In the genomic region with DNA sequence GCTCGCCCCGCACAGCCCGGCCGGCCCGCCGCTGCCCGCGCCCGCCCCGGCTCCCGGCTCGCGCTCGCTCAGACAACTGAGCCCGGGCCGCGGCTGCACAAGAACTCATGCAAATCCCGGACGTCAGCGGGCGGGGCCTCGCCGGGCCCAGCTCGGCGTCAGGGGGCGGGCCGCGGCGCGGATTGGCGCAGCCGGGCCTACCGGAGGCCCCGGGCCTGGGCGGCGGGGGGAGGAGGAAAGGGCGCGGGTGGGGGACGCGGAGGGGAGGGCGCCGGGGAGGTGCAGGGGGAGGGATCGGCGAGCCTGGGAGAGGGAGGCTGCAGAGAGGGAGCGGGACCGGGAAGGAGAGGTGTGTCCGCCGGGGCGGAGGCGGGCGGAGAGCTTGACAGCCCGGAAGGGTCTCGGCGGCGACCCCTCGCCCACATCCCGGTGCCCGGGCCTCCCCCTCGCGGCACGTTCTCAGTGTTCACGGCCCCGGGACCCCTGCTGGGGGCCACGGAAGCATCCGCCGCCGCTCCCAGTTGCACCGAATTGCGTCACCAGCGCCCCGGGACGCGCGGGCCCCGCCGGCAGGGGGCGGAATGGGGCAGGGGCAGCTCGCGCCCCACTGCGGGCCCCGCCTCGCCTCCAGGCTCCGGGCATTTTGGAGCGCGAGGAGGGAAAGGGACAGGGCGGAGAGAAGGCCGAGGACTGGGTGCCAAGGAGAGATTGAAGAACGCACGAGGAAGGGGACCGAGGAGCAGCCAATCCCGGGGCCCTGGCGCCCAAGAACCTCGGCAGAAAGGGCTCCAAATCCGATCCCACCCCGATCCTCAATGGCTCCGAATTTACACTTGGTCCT, we compare ENCODE assay signal across 8 cellular contexts. TPM values are rescaled to one million over a fixed set of nuclear protein-coding genes. Genes with fewer than 3 reads are reported as not detected.
A peak's percentile ranks its signal among the peaks of the same experiment; 100 is the strongest.
DNase-seq lines count a peak whose midpoint lies in the region; ATAC-seq and TF ChIP-seq lines count a peak whose summit lies in the region.

A gene (minus strand): TSS at position 78 of the 841 bp plus-strand sequence. CDS start 189 bp downstream, outside the sequence.

- TF ChIP-seq CTCF in AG09309 (IDR thresholded peaks at IDR 0.05; ENCODE audit: control insufficient read depth, insufficient read depth, low read depth, low read length, missing control alignments) = peak; percentile 41
- TF ChIP-seq CTCF in colonic mucosa (IDR thresholded peaks at IDR 0.05) = peak; percentile 84

- intact Hi-C loops in colonic mucosa (cut with DNase I) = loop anchor here (5.0 kb wide), 2 partner anchors 32 to 78 kb away; no protein-coding TSS in a partner anchor

- DNase-seq in AG09309 (ENCODE audit: low read depth) = peak; percentile 61
- peak; percentile 92 to 97 for DNase-seq in NCI-H524 (lab: John Stamatoyannopoulos, UW)
- DNase-seq in activated CD4-positive, alpha-beta T cell treated with anti-CD3 and anti-CD28 coated beads for 48 hours = peak; percentile 92
- peak; percentile 96 for DNase-seq in colonic mucosa
- DNase-seq in left lobe of liver (ENCODE audit: low spot score) = peak; percentile 98
- DNase-seq in stimulated activated CD4-positive, alpha-beta T cell treated with anti-CD3 and anti-CD28 coated beads, Interleukin-2, amount 100 ng/mL, for 24 hours = peak; percentile 90 to 94

- H3K4me3 ChIP-seq in AG09309 (ENCODE audit: control insufficient read depth, low read depth, low read length) (peak within 1 kb of the TSS; percentile 81), colonic mucosa (peak within 1 kb of the TSS; percentile 59)

- H3K9me3 ChIP-seq in colonic mucosa = no peaks in the 10 kb centered on the region

- peaks cover 45% of the 10 kb centered on the region for H3K4me1 ChIP-seq in colonic mucosa

- H3K36me3 ChIP-seq in colonic mucosa = no peaks in the 10 kb centered on the region

- ATAC-seq in GM19025 (IDR thresholded peaks at IDR 0.05; ENCODE audit: low read depth, unreplicated experiment) = peak; percentile 65
- ATAC-seq in HG03442 (IDR thresholded peaks at IDR 0.05; ENCODE audit: unreplicated experiment) = peak; percentile 59
- ATAC-seq in left lobe of liver = peak; percentile 66

- H3K27ac ChIP-seq in colonic mucosa = peak within 1 kb of the TSS; percentile 96

- H3K27me3 ChIP-seq in colonic mucosa = peaks cover 43% of the 10 kb centered on the region

- peak within 1 kb of the TSS; percentile 75 to 96 for H3K9ac ChIP-seq in colonic mucosa (ENCODE audit: low read depth in 2 of 2, low read length in 2 of 2)

RNA-seq across cellular contexts. Expression of the gene that starts here (rescaled TPM):
- 10 to 100 TPM; 10.6 to 18.1 TPM for total RNA-seq in colonic mucosa
- total RNA-seq in left lobe of liver = 14.8 TPM

Comparison
In these comparisons a context has a peak if more than half of its experiments do, and no peak if none do; other contexts are left out.
1. Peak in every context shown above with its lines: DNase-seq, ATAC-seq, H3K4me3 ChIP-seq and H3K27ac ChIP-seq.